ENCODE assay signal across 8 cellular contexts in genomic region chr7:128879939-128880746, GRCh38. TPM values are rescaled to one million over a fixed set of nuclear protein-coding genes. Genes with fewer than 3 reads are reported as not detected.
A peak's percentile ranks its signal among the peaks of the same experiment; 100 is the strongest.
DNase-seq lines count a peak whose midpoint lies in the region; ATAC-seq and TF ChIP-seq lines count a peak whose summit lies in the region.

No MANE protein-coding gene starts in this region.

- H3K79me1 ChIP-seq in IMR-90 (ENCODE audit: low read depth in 1 of 2, low read length in 2 of 2), result no peaks in the 10 kb centered on the region

- H4K20me1 ChIP-seq in IMR-90 (ENCODE audit: insufficient read depth, low read length), result no peaks in the 10 kb centered on the region
- no peaks in the 10 kb centered on the region for H4K20me1 ChIP-seq in fibroblast of lung (ENCODE audit: control insufficient read depth, extremely low read depth, insufficient read depth, low read length)

- dilution Hi-C loops in IMR-90 (cut with HindIII; ENCODE audit: low sequenced_read_pairs, unreplicated experiment), result no loop called here

- H2BK20ac ChIP-seq in IMR-90 (ENCODE audit: low read depth, low read length), result no peak overlapping the region

- no peak overlapping the region for H2BK120ac ChIP-seq in IMR-90 (ENCODE audit: low read depth, low read length)

- H3K9me3 ChIP-seq in IMR-90 (ENCODE audit: control insufficient read depth, insufficient read depth, low read length) (no peaks in the 10 kb centered on the region), fibroblast of lung (ENCODE audit: control insufficient read depth, insufficient read depth, low read depth, low read length) (no peaks in the 10 kb centered on the region)

- H3K9me1 ChIP-seq in IMR-90 (ENCODE audit: insufficient read depth, low read length), result no peaks in the 10 kb centered on the region

- H3K36me3 Mint-ChIP-seq in activated T-helper 1 cell treated with anti-CD3 and anti-CD28 coated beads, Interleukin-12 subunit alpha, Interleukin-12 subunit beta, Interleukin-2, Interleukin-4 antibody, amounts not matched to agents 30 ng/mL and 10 ng/mL and 1 ng/mL, durations not matched to agents 14 hours and 24 hours and 36 hours (ENCODE audit: low read depth), result no peaks in the 10 kb centered on the region

- H3K4me1 ChIP-seq in IMR-90 (ENCODE audit: control insufficient read depth, insufficient read depth, low read length) (no peaks in the 10 kb centered on the region), fibroblast of lung (ENCODE audit: control insufficient read depth, extremely low read depth, insufficient read depth, low read length) (no peaks in the 10 kb centered on the region)

- POLR2A ChIA-PET in IMR-90 (lab: Charles Lee; ENCODE audit: unreplicated experiment), result no interaction called here

- no peak overlapping the region for H3K18ac ChIP-seq in IMR-90 (ENCODE audit: low read depth, low read length)

- peak; percentile 37; the same call in 1 of the 2 replicates for TF ChIP-seq POLR2A in IMR-90 (IDR thresholded peaks at IDR 0.05; ENCODE audit: low read depth, low read length)

- peaks cover 10% of the 10 kb centered on the region; the same call in 1 of the 2 replicates for H3K27me3 ChIP-seq in IMR-90 (ENCODE audit: control insufficient read depth, insufficient read depth, low read length)
- no peaks in the 10 kb centered on the region for H3K27me3 ChIP-seq in fibroblast of lung (ENCODE audit: control insufficient read depth, insufficient read depth, low read length)

- H3K9ac ChIP-seq in IMR-90 (ENCODE audit: low read depth, low read length), result no peak overlapping the region
- H3K9ac ChIP-seq in fibroblast of lung (ENCODE audit: insufficient read depth, low read length), result no peak overlapping the region

- H3K56ac ChIP-seq in IMR-90 (ENCODE audit: extremely low read depth, insufficient read depth, low read length), result no peak overlapping the region

- no peak overlapping the region for H4K8ac ChIP-seq in IMR-90 (ENCODE audit: low read depth in 2 of 2, low read length in 2 of 2)

- no peaks in the 10 kb centered on the region for H3K9me3 Mint-ChIP-seq in activated T-helper 1 cell treated with anti-CD3 and anti-CD28 coated beads, Interleukin-12 subunit alpha, Interleukin-12 subunit beta, Interleukin-2, Interleukin-4 antibody, amounts not matched to agents 30 ng/mL and 10 ng/mL and 1 ng/mL, durations not matched to agents 14 hours and 24 hours and 36 hours

- H3K27ac Mint-ChIP-seq in activated T-helper 1 cell treated with anti-CD3 and anti-CD28 coated beads, Interleukin-12 subunit alpha, Interleukin-12 subunit beta, Interleukin-2, Interleukin-4 antibody, amounts not matched to agents 30 ng/mL and 10 ng/mL and 1 ng/mL, durations not matched to agents 14 hours and 24 hours and 36 hours, result no peak overlapping the region

- no peak overlapping the region for H3K14ac ChIP-seq in IMR-90 (replicated peaks; ENCODE audit: low read depth, low read length)

- DNase-seq in D341Med (ENCODE audit: low spot score), result peak; percentile 89
- peak; percentile 58 for DNase-seq in IMR-90
- DNase-seq in SHP77 (lab: John Stamatoyannopoulos, UW), result peak; percentile 71 to 72
- DNase-seq in fibroblast of lung (ENCODE audit: low read depth in 2 of 2), result peak; percentile 48 to 52
- DNase-seq in omental fat pad (ENCODE audit: low spot score), result no peak
- DNase-seq in activated T-helper 1 cell treated with anti-CD3 and anti-CD28 coated beads, Interleukin-12 subunit alpha, Interleukin-12 subunit beta, Interleukin-2, Interleukin-4 antibody, amounts not matched to agents 30 ng/mL and 10 ng/mL and 1 ng/mL, durations not matched to agents 14 hours and 24 hours and 36 hours (ENCODE audit: low spot score), result no peak

- H3K23ac ChIP-seq in IMR-90 (ENCODE audit: low read depth, low read length), result no peak overlapping the region

- H3K36me3 ChIP-seq in IMR-90 (ENCODE audit: control insufficient read depth, insufficient read depth, low read length) (no peaks in the 10 kb centered on the region), fibroblast of lung (ENCODE audit: control insufficient read depth, insufficient read depth, low read length) (no peaks in the 10 kb centered on the region)

- no peak overlapping the region for H2BK15ac ChIP-seq in IMR-90 (ENCODE audit: low read depth, low read length)

- H3K27me3 Mint-ChIP-seq in activated T-helper 1 cell treated with anti-CD3 and anti-CD28 coated beads, Interleukin-12 subunit alpha, Interleukin-12 subunit beta, Interleukin-2, Interleukin-4 antibody, amounts not matched to agents 30 ng/mL and 10 ng/mL and 1 ng/mL, durations not matched to agents 14 hours and 24 hours and 36 hours (ENCODE audit: insufficient read depth), result peaks cover 1% of the 10 kb centered on the region

- WGBS in IMR-90 (ENCODE audit: extremely low coverage in 2 of 2, insufficient read length in 1 of 2), 2 experiments, result 57% methylated on average over 10 of the region's 31 CpGs; no CpG with 5 or more reads in 1 of the 2 experiments

- H2AK9ac ChIP-seq in IMR-90 (replicated peaks; ENCODE audit: low read depth, low read length, poor library complexity), result no peak overlapping the region

- peak; percentile 92 for TF ChIP-seq CTCF in IMR-90 (conservative IDR thresholded peaks at IDR 0.05; ENCODE audit: low read depth, low read length)
- peak; percentile 70 to 73 for TF ChIP-seq CTCF in fibroblast of lung (conservative IDR thresholded peaks at IDR 0.05 in 1 of 2, IDR thresholded peaks at IDR 0.05 in 1 of 2; ENCODE audit: low read depth in 1 of 2, low read length in 2 of 2)
- TF ChIP-seq CTCF in omental fat pad (IDR thresholded peaks at IDR 0.05), result peak in 1 of 3 donors; percentile 28

- H4K5ac ChIP-seq in IMR-90 (ENCODE audit: low read depth, low read length), result no peak overlapping the region

- no peak overlapping the region for H2AK5ac ChIP-seq in IMR-90 (ENCODE audit: low read depth, low read length)

- H3K79me2 ChIP-seq in fibroblast of lung (ENCODE audit: control insufficient read depth, insufficient read depth, low read length), result no peaks in the 10 kb centered on the region

- H3K27ac ChIP-seq in IMR-90 (ENCODE audit: insufficient read depth, low read length) (no peak overlapping the region), fibroblast of lung (ENCODE audit: insufficient read depth, low read length) (no peak overlapping the region)

- H3K4ac ChIP-seq in IMR-90 (ENCODE audit: low read depth, low read length), result no peak overlapping the region

- in situ Hi-C loops in IMR-90 (cut with MboI; ENCODE audit: low sequenced_read_pairs), result loop anchor here (5.0 to 25.0 kb wide), 2 partner anchors 273 to 418 kb away; partner anchors contain the start of gene HILPDA

- ATAC-seq in IMR-90 (ENCODE audit: low read depth) (peak; percentile 95), omental fat pad (ENCODE audit: low FRiP score) (peak; percentile 54), HG02571 (IDR thresholded peaks at IDR 0.05; ENCODE audit: unreplicated experiment) (no peak), GM21723 (IDR thresholded peaks at IDR 0.05; ENCODE audit: unreplicated experiment) (no peak)

- intact Hi-C loops in IMR-90 (cut with micrococcal nuclease), result loop anchor here (5.0 kb wide), 3 partner anchors 268 to 453 kb away; partner anchors contain the start of gene METTL2B
- intact Hi-C loops in activated T-helper 1 cell treated with anti-CD3 and anti-CD28 coated beads, Interleukin-12 subunit alpha, Interleukin-12 subunit beta, Interleukin-2, Interleukin-4 antibody, amounts not matched to agents 30 ng/mL and 10 ng/mL and 1 ng/mL, durations not matched to agents 14 hours and 24 hours and 36 hours (cut with micrococcal nuclease), result loop anchor here (5.0 kb wide), 1 partner anchor 88 kb away; the partner anchor contains the start of gene CCDC136

- BruUV-seq in IMR-90 (replicated peaks; lab: Mats Ljungman, UMichigan), result no TSS peak

- no peak overlapping the region for H4K91ac ChIP-seq in IMR-90 (ENCODE audit: insufficient read depth, low read depth, low read length)

- no peak overlapping the region for H2BK5ac ChIP-seq in IMR-90 (ENCODE audit: low read depth, low read length, poor library complexity, severe bottlenecking)

- TF ChIP-seq RAD21 in IMR-90 (IDR thresholded peaks at IDR 0.05; ENCODE audit: low read length), result peak; percentile 96

- H3K4me2 ChIP-seq in IMR-90 (ENCODE audit: low read depth, low read length) (no peak overlapping the region), fibroblast of lung (ENCODE audit: extremely low read depth, insufficient read depth, low read length) (no peak overlapping the region)

- CTCF ChIA-PET in IMR-90 (lab: Yijun Ruan, JAX), result interaction anchor here (0.6 to 1.0 kb wide), 2 partner anchors 9 to 17 kb away, joined by 3 to 4 read pairs; partner anchors contain the start of gene ATP6V1F

- H3K4me3 Mint-ChIP-seq in activated T-helper 1 cell treated with anti-CD3 and anti-CD28 coated beads, Interleukin-12 subunit alpha, Interleukin-12 subunit beta, Interleukin-2, Interleukin-4 antibody, amounts not matched to agents 30 ng/mL and 10 ng/mL and 1 ng/mL, durations not matched to agents 14 hours and 24 hours and 36 hours, result no peak overlapping the region

- H3K4me1 Mint-ChIP-seq in activated T-helper 1 cell treated with anti-CD3 and anti-CD28 coated beads, Interleukin-12 subunit alpha, Interleukin-12 subunit beta, Interleukin-2, Interleukin-4 antibody, amounts not matched to agents 30 ng/mL and 10 ng/mL and 1 ng/mL, durations not matched to agents 14 hours and 24 hours and 36 hours (ENCODE audit: low read depth), result no peaks in the 10 kb centered on the region

- H3K4me3 ChIP-seq in IMR-90 (ENCODE audit: insufficient read depth, low read depth, low read length), result no peak overlapping the region
- H3K4me3 ChIP-seq in fibroblast of lung (replicated peaks in 1 of 4; ENCODE audit: control extremely low read depth in 1 of 4, insufficient read depth in 1 of 4, low read depth in 3 of 4, low read length in 4 of 4), result no peak overlapping the region

- H2AFZ ChIP-seq in IMR-90 (replicated peaks; ENCODE audit: low read length, poor library complexity), result peak overlapping the region; percentile 78
- H2AFZ ChIP-seq in fibroblast of lung (ENCODE audit: low read length), result no peak overlapping the region

RNA-seq across cellular contexts. Expression of gene ATP6V1F, which starts 17.5 kb away (rescaled TPM):
- total RNA-seq in IMR-90 (2012; rRNA removed) (61.1 and 104 TPM in 2 replicates), fibroblast of lung (124 and 128 TPM in 2 replicates), omental fat pad (100 to 1,000 TPM in 3 of 4 donors, 10 to 100 TPM in 1; 86.7 to 186 (median 133) TPM)
- polyA plus RNA-seq in IMR-90 (2012; rRNA removed) (321 and 346 TPM in 2 replicates), fibroblast of lung (167 and 243 TPM in 2 replicates)
- polyA plus RNA-seq in IMR-90 (2012; cell fraction: cytosol; rRNA removed), result 128 and 421 TPM in 2 replicates
- 84.2 and 106 TPM in 2 replicates for polyA plus RNA-seq in IMR-90 (2012; cell fraction: nucleus; rRNA removed; ENCODE audit: low replicate concordance)
- polyA plus RNA-seq in fibroblast of lung (2012), result 265 and 296 TPM in 2 replicates
- 67.5 and 82.7 TPM in 2 replicates for polyA minus RNA-seq in fibroblast of lung (ENCODE audit: low replicate concordance)
- 131 and 134 TPM in 2 replicates for total RNA-seq in activated T-helper 1 cell treated with anti-CD3 and anti-CD28 coated beads, Interleukin-12 subunit alpha, Interleukin-12 subunit beta, Interleukin-2, Interleukin-4 antibody, amounts not matched to agents 30 ng/mL and 10 ng/mL and 1 ng/mL, durations not matched to agents 14 hours and 24 hours and 36 hours

RNA-seq across cellular contexts. Expression of gene KCP, which starts 30.4 kb away (rescaled TPM):
- total RNA-seq in IMR-90 (2012; rRNA removed), result not detected in 2 replicates
- 0.03 and 0.07 TPM in 2 replicates for polyA plus RNA-seq in IMR-90 (2012; rRNA removed)
- 0.03 TPM in 1 of 2 replicates, not detected in the other for polyA plus RNA-seq in IMR-90 (2012; cell fraction: cytosol; rRNA removed)
- polyA plus RNA-seq in IMR-90 (2012; cell fraction: nucleus; rRNA removed; ENCODE audit: low replicate concordance), result 0.17 and 0.33 TPM in 2 replicates
- total RNA-seq in fibroblast of lung, result 0.50 and 0.77 TPM in 2 replicates
- 0.08 TPM in 1 of 2 replicates, not detected in the other for polyA plus RNA-seq in fibroblast of lung
- polyA plus RNA-seq in fibroblast of lung (2012), result 0.09 TPM in 1 of 2 replicates, not detected in the other
- polyA minus RNA-seq in fibroblast of lung (ENCODE audit: low replicate concordance), result 0.20 TPM in 1 of 2 replicates, not detected in the other
- 1 to 10 TPM in 2 of 4 donors, under 1 TPM in 2; 0.46 to 3.3 (median 1.2) TPM for total RNA-seq in omental fat pad
- not detected in 2 replicates for total RNA-seq in activated T-helper 1 cell treated with anti-CD3 and anti-CD28 coated beads, Interleukin-12 subunit alpha, Interleukin-12 subunit beta, Interleukin-2, Interleukin-4 antibody, amounts not matched to agents 30 ng/mL and 10 ng/mL and 1 ng/mL, durations not matched to agents 14 hours and 24 hours and 36 hours

RNA-seq across cellular contexts. Expression of gene FLNC, which starts 49.9 kb away (rescaled TPM):
- 116 and 139 TPM in 2 replicates for total RNA-seq in IMR-90 (2012; rRNA removed)
- polyA plus RNA-seq in IMR-90 (2012; rRNA removed), result 154 and 167 TPM in 2 replicates
- polyA plus RNA-seq in IMR-90 (2012; cell fraction: cytosol; rRNA removed), result 67.5 and 137 TPM in 2 replicates
- polyA plus RNA-seq in IMR-90 (2012; cell fraction: nucleus; rRNA removed; ENCODE audit: low replicate concordance), result 165 and 525 TPM in 2 replicates
- total RNA-seq in fibroblast of lung, result 106 and 191 TPM in 2 replicates
- 29.3 and 55.3 TPM in 2 replicates for polyA plus RNA-seq in fibroblast of lung
- 118 and 176 TPM in 2 replicates for polyA plus RNA-seq in fibroblast of lung (2012)
- 406 and 608 TPM in 2 replicates for polyA minus RNA-seq in fibroblast of lung (ENCODE audit: low replicate concordance)
- 100 to 1,000 TPM in 1 of 4 donors, 10 to 100 TPM in 2, 1 to 10 TPM in 1; 7.7 to 140 (median 25.5) TPM for total RNA-seq in omental fat pad
- 0.03 and 0.07 TPM in 2 replicates for total RNA-seq in activated T-helper 1 cell treated with anti-CD3 and anti-CD28 coated beads, Interleukin-12 subunit alpha, Interleukin-12 subunit beta, Interleukin-2, Interleukin-4 antibody, amounts not matched to agents 30 ng/mL and 10 ng/mL and 1 ng/mL, durations not matched to agents 14 hours and 24 hours and 36 hours

RNA-seq across cellular contexts. Expression of gene IRF5, which starts 57.6 kb away (rescaled TPM):
- total RNA-seq in IMR-90 (2012; rRNA removed) (0.18 TPM in 1 of 2 replicates, not detected in the other), fibroblast of lung (0.33 TPM in 1 of 2 replicates, not detected in the other), omental fat pad (10 to 100 TPM in 3 of 4 donors, 1 to 10 TPM in 1; 5.3 to 23.9 (median 18.8) TPM)
- polyA plus RNA-seq in IMR-90 (2012; rRNA removed) (0.14 TPM in 1 of 2 replicates, not detected in the other), fibroblast of lung (0.06 TPM in 1 of 2 replicates, not detected in the other)
- 0.08 TPM in 1 of 2 replicates, not detected in the other for polyA plus RNA-seq in IMR-90 (2012; cell fraction: cytosol; rRNA removed)
- polyA plus RNA-seq in IMR-90 (2012; cell fraction: nucleus; rRNA removed; ENCODE audit: low replicate concordance), result 0.15 and 0.24 TPM in 2 replicates
- polyA plus RNA-seq in fibroblast of lung (2012), result not detected in 2 replicates
- 1.8 TPM in 1 of 2 replicates, not detected in the other for polyA minus RNA-seq in fibroblast of lung (ENCODE audit: low replicate concordance)
- total RNA-seq in activated T-helper 1 cell treated with anti-CD3 and anti-CD28 coated beads, Interleukin-12 subunit alpha, Interleukin-12 subunit beta, Interleukin-2, Interleukin-4 antibody, amounts not matched to agents 30 ng/mL and 10 ng/mL and 1 ng/mL, durations not matched to agents 14 hours and 24 hours and 36 hours, result 19.8 and 21.2 TPM in 2 replicates

Comparison
In these comparisons a context has a peak if more than half of its experiments do, and no peak if none do; other contexts are left out.
1. DNase-seq: peak in D341Med (single experiment), IMR-90 (single experiment), SHP77 (2 of 2) and fibroblast of lung (2 of 2); none in omental fat pad (single experiment) and activated T-helper 1 cell treated with anti-CD3 and anti-CD28 coated beads, Interleukin-12 subunit alpha, Interleukin-12 subunit beta, Interleukin-2, Interleukin-4 antibody, amounts not matched to agents 30 ng/mL and 10 ng/mL and 1 ng/mL, durations not matched to agents 14 hours and 24 hours and 36 hours (single experiment).
2. ATAC-seq: peak in IMR-90 (single experiment) and omental fat pad (single experiment); none in HG02571 (single experiment) and GM21723 (single experiment).